8 cellular contexts compared by ENCODE assay signal in the genomic region with DNA sequence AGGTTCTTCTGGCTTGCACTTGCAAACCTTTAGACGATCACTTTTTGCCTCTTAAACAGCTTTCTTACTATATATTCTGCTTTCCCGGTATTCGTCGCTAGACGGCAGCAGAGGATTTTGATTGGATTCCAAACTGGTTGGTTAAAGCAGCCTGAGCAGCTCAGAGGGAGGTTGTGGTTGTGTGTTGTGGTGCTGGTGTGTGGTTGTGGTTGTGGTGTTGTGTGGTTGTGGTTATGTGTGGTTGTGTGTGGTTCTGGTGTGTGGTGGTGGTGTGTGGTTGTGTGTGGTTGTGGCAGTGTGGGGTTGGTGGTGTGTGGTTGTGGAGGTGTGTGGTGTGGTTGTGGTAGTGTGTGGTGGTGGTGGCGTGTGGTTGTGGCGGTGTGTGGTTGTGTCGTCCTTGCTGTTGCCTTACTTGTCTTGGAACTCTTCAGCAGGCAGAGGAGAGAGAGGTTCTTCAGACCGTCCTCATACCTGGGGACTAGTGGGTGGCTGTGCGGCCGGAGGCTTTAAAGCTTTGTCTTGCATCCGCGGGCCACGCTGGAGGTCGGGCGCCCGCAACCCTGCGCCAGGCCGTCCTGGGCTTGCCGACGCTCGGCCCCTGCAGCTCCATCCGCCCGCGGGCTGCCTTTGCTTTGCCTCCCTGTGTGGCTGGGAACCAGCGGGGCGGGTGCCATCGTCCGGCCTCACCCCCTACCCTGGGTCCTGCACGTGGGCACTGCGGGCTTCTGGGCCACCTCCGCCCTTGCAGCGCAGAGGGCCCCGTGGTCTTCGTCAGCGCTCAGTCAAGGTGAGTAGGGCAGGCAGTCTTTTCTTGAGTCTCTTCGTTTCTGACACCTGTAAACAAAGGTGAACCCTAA.
A peak's percentile ranks its signal among the peaks of the same experiment; 100 is the strongest.
DNase-seq lines count a peak whose midpoint lies in the region; ATAC-seq and TF ChIP-seq lines count a peak whose summit lies in the region.

No MANE protein-coding gene starts in this region.

- ATAC-seq in GM18505 (IDR thresholded peaks at IDR 0.05; ENCODE audit: unreplicated experiment) (peak; percentile 55), psoas muscle (peak in 2 of 4 donors; percentile 35 to 50), HG02884 (IDR thresholded peaks at IDR 0.05; ENCODE audit: unreplicated experiment) (no peak)

- H3K4me1 ChIP-seq in psoas muscle: no peaks in the 10 kb centered on the region

- H3K4me3 ChIP-seq in psoas muscle: no peak overlapping the region

- TF ChIP-seq CTCF in AG09319 (IDR thresholded peaks at IDR 0.05; ENCODE audit: low read depth, low read length) (peak; percentile 90), psoas muscle (IDR thresholded peaks at IDR 0.05) (peak; percentile 50)

- TF ChIP-seq POLR2A in GM18505 (IDR thresholded peaks at IDR 0.05; ENCODE audit: borderline replicate concordance, extremely low read depth, insufficient read depth, insufficient read length): no peak

- peaks cover 0 to 6% of the 10 kb centered on the region in 2 donors for H3K36me3 ChIP-seq in psoas muscle (ENCODE audit: insufficient read depth in 1 of 2, low read depth in 1 of 2)

- intact Hi-C loops in psoas muscle (cut with DNase I): loop anchor here in 1 of 2 donors (2.0 kb wide), 1 partner anchor 258 kb away; no protein-coding TSS in a partner anchor

- H3K27me3 ChIP-seq in psoas muscle (ENCODE audit: insufficient read depth in 3 of 3, low read length in 2 of 3): no peaks in the 10 kb centered on the region

- peak; percentile 18 for DNase-seq in AG09319 (ENCODE audit: extremely low read depth, low read depth)
- peak; percentile 22 for DNase-seq in NCI-H2171 (lab: John Stamatoyannopoulos, UW)
- DNase-seq in activated CD4-positive, alpha-beta T cell treated with anti-CD3 and anti-CD28 coated beads, Interleukin-2, amount 50 U/mL, for 48 hours: peak; percentile 33 to 40
- peak; percentile 57 for DNase-seq in glomerular endothelial cell (ENCODE audit: extremely low read depth, low read depth, low spot score)
- DNase-seq in psoas muscle: peak in 1 of 2 donors; percentile 18
- no peak for DNase-seq in RKO (ENCODE audit: low spot score)

- H3K27ac ChIP-seq in psoas muscle: no peak overlapping the region

- peaks cover 7% of the 10 kb centered on the region for H3K9me3 ChIP-seq in psoas muscle

- WGBS in psoas muscle, 3 donors: 73 to 78% (median 77%) methylated on average over 35 to 37 of the region's 37 CpGs
